Comparison of ENCODE assay signal across 1 cellular context in genomic region chr1:21674957-21675356, GRCh38.
TF ChIP-seq lines count a peak whose summit lies in the region.

No MANE protein-coding gene starts in this region.

TF ChIP-seq in K562, 482 proteins besides CTCF, POLR2A, EP300 and RAD21 (continued from another document):
- no peak for TF ChIP-seq PBX2 (CRISPR knock-in tag; IDR thresholded peaks at IDR 0.05; ENCODE audit: low read depth)
- peak; percentile 30; the same call in 1 of the 2 replicates for TF ChIP-seq PBX2 (tag; conservative IDR thresholded peaks at IDR 0.05; ENCODE audit: low read depth)
- TF ChIP-seq MEIS2 (IDR thresholded peaks at IDR 0.05; ENCODE audit: partially characterized antibody): peak; percentile 52
- TF ChIP-seq, protein P1, sequence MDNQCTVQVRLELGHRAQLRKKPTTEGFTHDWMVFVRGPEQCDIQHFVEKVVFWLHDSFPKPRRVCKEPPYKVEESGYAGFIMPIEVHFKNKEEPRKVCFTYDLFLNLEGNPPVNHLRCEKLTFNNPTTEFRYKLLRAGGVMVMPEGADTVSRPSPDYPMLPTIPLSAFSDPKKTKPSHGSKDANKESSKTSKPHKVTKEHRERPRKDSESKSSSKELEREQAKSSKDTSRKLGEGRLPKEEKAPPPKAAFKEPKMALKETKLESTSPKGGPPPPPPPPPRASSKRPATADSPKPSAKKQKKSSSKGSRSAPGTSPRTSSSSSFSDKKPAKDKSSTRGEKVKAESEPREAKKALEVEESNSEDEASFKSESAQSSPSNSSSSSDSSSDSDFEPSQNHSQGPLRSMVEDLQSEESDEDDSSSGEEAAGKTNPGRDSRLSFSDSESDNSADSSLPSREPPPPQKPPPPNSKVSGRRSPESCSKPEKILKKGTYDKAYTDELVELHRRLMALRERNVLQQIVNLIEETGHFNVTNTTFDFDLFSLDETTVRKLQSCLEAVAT (IDR thresholded peaks at IDR 0.05): peak in 1 of 2 experiments; percentile 79; a peak in 2 of 4 replicates
- no peak for TF ChIP-seq SRSF7 (optimal IDR thresholded peaks at IDR 0.05; ENCODE audit: low read depth, low read length)
TF ChIP-seq in K562: peak in this region for 3.
